ENCODE assay signal across 16 cellular contexts in genomic region chr4:185830263-185830994, GRCh38. TPM values are rescaled to one million over a fixed set of nuclear protein-coding genes. Genes with fewer than 3 reads are reported as not detected.
A peak's percentile ranks its signal among the peaks of the same experiment; 100 is the strongest.
DNase-seq lines count a peak whose midpoint lies in the region; ATAC-seq, FAIRE-seq and TF ChIP-seq lines count a peak whose summit lies in the region.
"Had no signal": no experiment of that assay in that cellular context is flagged by ENCODE, and none has a peak within 500 bp of the region (broad histone marks: within the 10 kb centered on the region; RNA-seq: fewer than 3 reads in every experiment).

No MANE protein-coding gene starts in this region.

- no peaks in the 10 kb centered on the region for H3K4me1 Mint-ChIP-seq in activated CD4-positive, alpha-beta T cell treated with anti-CD3 and anti-CD28 coated beads, Interleukin-2, amount 10 ng/mL, durations not matched to agents 24 days and 14 days
- peaks cover 13% of the 10 kb centered on the region for H3K4me1 Mint-ChIP-seq in GM23338

- no TSS peak for BruUV-seq in HepG2 (replicated peaks; lab: Mats Ljungman, UMichigan)

- TF ChIP-seq CTCF in GM23338 (conservative IDR thresholded peaks at IDR 0.05; ENCODE audit: low read depth in 2 of 2) (no peak), HepG2 (CRISPR knock-in tag; IDR thresholded peaks at IDR 0.05) (no peak), GM20000 (IDR thresholded peaks at IDR 0.05; ENCODE audit: extremely low read depth, missing control alignments) (no peak)

- no peak overlapping the region for H3K4me3 ChIP-seq in GM23338
- H3K4me3 ChIP-seq in HepG2 (replicated peaks in 1 of 3; ENCODE audit: insufficient read depth in 1 of 3, low read depth in 2 of 3, low read length in 3 of 3), result peak overlapping the region in 1 of 3 experiments; percentile 20; a peak in 1 of 6 replicates
- H3K4me3 ChIP-seq: PC-9, SJSA1 had no signal

- H3K36me3 ChIP-seq in GM23338 (ENCODE audit: insufficient read depth) (no peaks in the 10 kb centered on the region), HepG2 (replicated peaks in 1 of 2; ENCODE audit: control insufficient read depth in 1 of 2, insufficient read depth in 2 of 2, low read length in 2 of 2) (no peaks in the 10 kb centered on the region)
- H3K36me3 ChIP-seq: SJSA1 had no signal

- DNase-seq in activated CD4-positive, alpha-beta T cell treated with anti-CD3 and anti-CD28 coated beads, Interleukin-2, amount 10 ng/mL, durations not matched to agents 24 days and 14 days, result peak; percentile 5
- no peak for DNase-seq in activated CD4-positive, alpha-beta T cell treated with anti-CD3 and anti-CD28 coated beads, Interleukin-2, amount 50 U/mL, for 48 hours
- no peak for DNase-seq in GM23338 (ENCODE audit: low spot score)
- DNase-seq in HepG2 (ENCODE audit: low spot score), result no peak
- peak; percentile 46 for DNase-seq in renal cortical epithelial cell (ENCODE audit: low read depth)
- no peak for DNase-seq in GM20000 (ENCODE audit: low spot score)
- no peak for DNase-seq in NCI-H345 (lab: John Stamatoyannopoulos, UW)
- DNase-seq in NCI-H446 treated with DMSO at 0.1 percent for 48 hours (lab: John Stamatoyannopoulos, UW), result no peak
- DNase-seq: C1 segment of cervical spinal cord, EL, HCEC 1CT, NCI-H1930, NCI-H446, NCI-H82, PC-9 had no signal

- TF ChIP-seq EP300 in HepG2 (IDR thresholded peaks at IDR 0.05; ENCODE audit: low read depth in 2 of 2, low read length in 2 of 2) (no peak), HepG2 (CRISPR knock-in tag; IDR thresholded peaks at IDR 0.05; ENCODE audit: borderline replicate concordance) (no peak)

- H3K4me1 ChIP-seq in GM23338 (ENCODE audit: insufficient read depth) (peaks cover 13% of the 10 kb centered on the region), HepG2 (ENCODE audit: insufficient read depth, low read length) (peaks cover 30% of the 10 kb centered on the region)

- no peaks in the 10 kb centered on the region for H3K36me3 Mint-ChIP-seq in activated CD4-positive, alpha-beta T cell treated with anti-CD3 and anti-CD28 coated beads, Interleukin-2, amount 10 ng/mL, durations not matched to agents 24 days and 14 days (ENCODE audit: low read depth)
- peaks cover 5% of the 10 kb centered on the region; the same call in 1 of the 3 replicates for H3K36me3 Mint-ChIP-seq in GM23338 (ENCODE audit: low read depth)

- peak overlapping the region; percentile 45; the same call in 1 of the 2 replicates for H2AFZ ChIP-seq in GM23338
- H2AFZ ChIP-seq in HepG2 (ENCODE audit: low read length), result peak overlapping the region; percentile 21
- H2AFZ ChIP-seq: PC-9 had no signal

- in situ Hi-C loops in HepG2 (cut with HindIII; ENCODE audit: extremely low pct_ligation_motif_present, low pct_unique_long_range_greater_than_20kb), result no loop called here

- FAIRE-seq in HepG2 (lab: Jason Lieb, UNC), result no peak

- no peaks in the 10 kb centered on the region for H3K9me3 Mint-ChIP-seq in activated CD4-positive, alpha-beta T cell treated with anti-CD3 and anti-CD28 coated beads, Interleukin-2, amount 10 ng/mL, durations not matched to agents 24 days and 14 days
- no peaks in the 10 kb centered on the region for H3K9me3 Mint-ChIP-seq in GM23338

- no peak for TF ChIP-seq RAD21 in HepG2 (CRISPR knock-in tag; IDR thresholded peaks at IDR 0.05)

- H3K9me3 ChIP-seq in HepG2 (ENCODE audit: low read length), result peaks cover 11% of the 10 kb centered on the region
- H3K9me3 ChIP-seq: SJSA1 had no signal

- H3F3A ChIP-seq in GM23338 (replicated peaks; ENCODE audit: low read depth), result no peaks in the 10 kb centered on the region

- H3K79me2 ChIP-seq in GM23338 (replicated peaks; ENCODE audit: insufficient read depth) (no peaks in the 10 kb centered on the region), HepG2 (ENCODE audit: insufficient read depth, low read length) (no peaks in the 10 kb centered on the region)

- POLR2A ChIA-PET in HepG2 (lab: Yijun Ruan, JAX), result interaction anchor here (0.7 to 1.2 kb wide), 3 partner anchors 13 to 118 kb away, joined by 3 to 4 read pairs (median 3); partner anchors contain the start of gene SORBS2

- H4K20me1 ChIP-seq in GM23338 (replicated peaks; ENCODE audit: insufficient read depth), result no peaks in the 10 kb centered on the region
- H4K20me1 ChIP-seq in HepG2 (ENCODE audit: insufficient read depth, low read length), result no peaks in the 10 kb centered on the region

- no peak overlapping the region for H3K4me3 Mint-ChIP-seq in activated CD4-positive, alpha-beta T cell treated with anti-CD3 and anti-CD28 coated beads, Interleukin-2, amount 10 ng/mL, durations not matched to agents 24 days and 14 days
- no peak overlapping the region for H3K4me3 Mint-ChIP-seq in GM23338

- H3K9ac ChIP-seq in HepG2 (ENCODE audit: insufficient read depth, low read depth, low read length), result no peak overlapping the region

- H3K27me3 Mint-ChIP-seq in activated CD4-positive, alpha-beta T cell treated with anti-CD3 and anti-CD28 coated beads, Interleukin-2, amount 10 ng/mL, durations not matched to agents 24 days and 14 days, result no peaks in the 10 kb centered on the region
- peaks cover 3% of the 10 kb centered on the region for H3K27me3 Mint-ChIP-seq in GM23338 (ENCODE audit: insufficient read depth, low read depth, poor library complexity)

- 3% methylated on average over 4 of the region's 4 CpGs for WGBS in HepG2 (ENCODE audit: low lambda C conversion rate)

- H3K9me2 ChIP-seq in GM23338 (ENCODE audit: insufficient read depth), result peaks cover 26% of the 10 kb centered on the region

- ATAC-seq in GM23338 (no peak), HepG2 (peak; percentile 54)

- no peak overlapping the region for H3K27ac Mint-ChIP-seq in activated CD4-positive, alpha-beta T cell treated with anti-CD3 and anti-CD28 coated beads, Interleukin-2, amount 10 ng/mL, durations not matched to agents 24 days and 14 days
- no peak overlapping the region for H3K27ac Mint-ChIP-seq in GM23338

- intact Hi-C loops in activated CD4-positive, alpha-beta T cell treated with anti-CD3 and anti-CD28 coated beads, Interleukin-2, amount 10 ng/mL, durations not matched to agents 24 days and 14 days (cut with micrococcal nuclease), result no loop called here
- intact Hi-C loops in HepG2 (cut with micrococcal nuclease; ENCODE audit: unreplicated experiment), result no loop called here

- CTCF ChIA-PET in HepG2 (lab: Yijun Ruan, JAX; ENCODE audit: low intra/inter-chr PET ratio, low total read pairs), result no interaction called here

- H3K4me2 ChIP-seq in GM23338 (no peak overlapping the region), HepG2 (ENCODE audit: low read depth, low read length) (peak overlapping the region; percentile 52)
- H3K4me2 ChIP-seq: PC-9 had no signal

- no peak overlapping the region for H3K27ac ChIP-seq in GM23338 (ENCODE audit: low read depth)
- H3K27ac ChIP-seq in HepG2 (ENCODE audit: extremely low read length, insufficient read depth, low read length), result no peak overlapping the region
- H3K27ac ChIP-seq: PC-9, SJSA1 had no signal

- H3K27me3 ChIP-seq in GM23338 (ENCODE audit: insufficient read depth) (no peaks in the 10 kb centered on the region), HepG2 (ENCODE audit: control insufficient read depth in 1 of 2, insufficient read depth in 2 of 2, low read length in 2 of 2) (no peaks in the 10 kb centered on the region)
- H3K27me3 ChIP-seq: SJSA1 had no signal

- TF ChIP-seq POLR2A in HepG2 (IDR thresholded peaks at IDR 0.05; ENCODE audit: insufficient read depth in 1 of 2, low read depth in 2 of 2, low read length in 2 of 2), result no peak

TF ChIP-seq in HepG2, 621 proteins besides CTCF, POLR2A, EP300 and RAD21 (continues in another document):
- TF ChIP-seq SOX6 (IDR thresholded peaks at IDR 0.05), result no peak
- TF ChIP-seq SOX6 (CRISPR knock-in tag; IDR thresholded peaks at IDR 0.05), result peak; percentile 31; the same call in 1 of the 2 replicates
- TF ChIP-seq PPARG (CRISPR knock-in tag; conservative IDR thresholded peaks at IDR 0.05), result no peak
- no peak for TF ChIP-seq ELF3 (CRISPR knock-in tag; IDR thresholded peaks at IDR 0.05)

RNA-seq across cellular contexts. Expression of gene SORBS2, which starts 18.4 kb away (rescaled TPM):
- not detected in 2 replicates for total RNA-seq in activated CD4-positive, alpha-beta T cell treated with anti-CD3 and anti-CD28 coated beads, Interleukin-2, amount 10 ng/mL, durations not matched to agents 24 days and 14 days
- 17.8 and 24.6 TPM in 2 replicates for total RNA-seq in GM23338 (2014; rRNA removed; shearing (Covaris generic))
- 23.2 and 27.6 TPM in 2 replicates for polyA plus RNA-seq in GM23338 (2016; fragmentation: Nextera tagmentation; extraction: Ambion mirVana)
- total RNA-seq in HepG2 (2016; rRNA removed; fragmentation: Illumina TruSeq; extraction: Trizol), result 25.0 and 29.0 TPM in 2 replicates
- total RNA-seq in HepG2 (2016; cell fraction: cytosol; rRNA removed; fragmentation: Illumina TruSeq; extraction: Trizol; ENCODE audit: low read depth), result 7.2 and 7.3 TPM in 2 replicates
- 26.0 and 26.2 TPM in 2 replicates for total RNA-seq in HepG2 (2016; cell fraction: insoluble cytoplasmic fraction; rRNA removed; fragmentation: Illumina TruSeq; extraction: Trizol)
- 12.8 and 16.4 TPM in 2 replicates for total RNA-seq in HepG2 (2016; cell fraction: membrane; rRNA removed; fragmentation: Illumina TruSeq; extraction: Trizol)
- 62.8 and 62.9 TPM in 2 replicates for total RNA-seq in HepG2 (2016; cell fraction: nucleus; rRNA removed; fragmentation: Illumina TruSeq; extraction: Trizol)
- 55.9 and 80.5 TPM in 2 replicates for polyA plus RNA-seq in HepG2 (2011; rRNA removed)
- polyA plus RNA-seq in HepG2 (2011; cell fraction: cytosol; rRNA removed), result 38.4 and 48.7 TPM in 2 replicates
- 61.7 and 83.9 TPM in 2 replicates for polyA plus RNA-seq in HepG2 (2011; cell fraction: nucleus; rRNA removed)
- 34.7 and 45.4 TPM in 2 replicates for polyA plus RNA-seq in HepG2 (2012)
- 1.7 and 2.6 TPM in 2 replicates for polyA plus RNA-seq in HepG2 (2016; cell fraction: cytosol; fragmentation: Illumina TruSeq; extraction: Trizol; ENCODE audit: low read depth)
- polyA plus RNA-seq in HepG2 (2016; cell fraction: insoluble cytoplasmic fraction; fragmentation: Illumina TruSeq; extraction: Trizol; ENCODE audit: low read depth), result 29.6 and 32.7 TPM in 2 replicates
- 9.9 and 11.6 TPM in 2 replicates for polyA plus RNA-seq in HepG2 (2016; cell fraction: membrane; fragmentation: Illumina TruSeq; extraction: Trizol; ENCODE audit: low read depth)
- 27.2 and 29.5 TPM in 2 replicates for polyA plus RNA-seq in HepG2 (2016; cell fraction: nucleus; fragmentation: Illumina TruSeq; extraction: Trizol; ENCODE audit: insufficient read depth, low read depth)
- 11.3 and 137 TPM in 2 replicates for polyA minus RNA-seq in HepG2 (2011; rRNA and poly(A)+ RNA removed; ENCODE audit: low replicate concordance)
- polyA minus RNA-seq in HepG2 (2011; cell fraction: cytosol; rRNA and poly(A)+ RNA removed), result 39.1 and 42.7 TPM in 2 replicates
- polyA minus RNA-seq in HepG2 (2011; cell fraction: nucleus; rRNA and poly(A)+ RNA removed), result 166 and 180 TPM in 2 replicates
- total RNA-seq in renal cortical epithelial cell, result 9.7 and 45.1 TPM in 2 replicates

Comparison
In these comparisons a context has a peak if more than half of its experiments do, and no peak if none do; other contexts are left out.
1. DNase-seq: peak in activated CD4-positive, alpha-beta T cell treated with anti-CD3 and anti-CD28 coated beads, Interleukin-2, amount 10 ng/mL, durations not matched to agents 24 days and 14 days (single experiment) and renal cortical epithelial cell (single experiment); none in activated CD4-positive, alpha-beta T cell treated with anti-CD3 and anti-CD28 coated beads, Interleukin-2, amount 50 U/mL, for 48 hours (0 of 2), GM23338 (single experiment), HepG2 (single experiment), GM20000 (single experiment), NCI-H345 (single experiment) and NCI-H446 treated with DMSO at 0.1 percent for 48 hours (single experiment).